8 cellular contexts compared by ENCODE assay signal in the genomic region with DNA sequence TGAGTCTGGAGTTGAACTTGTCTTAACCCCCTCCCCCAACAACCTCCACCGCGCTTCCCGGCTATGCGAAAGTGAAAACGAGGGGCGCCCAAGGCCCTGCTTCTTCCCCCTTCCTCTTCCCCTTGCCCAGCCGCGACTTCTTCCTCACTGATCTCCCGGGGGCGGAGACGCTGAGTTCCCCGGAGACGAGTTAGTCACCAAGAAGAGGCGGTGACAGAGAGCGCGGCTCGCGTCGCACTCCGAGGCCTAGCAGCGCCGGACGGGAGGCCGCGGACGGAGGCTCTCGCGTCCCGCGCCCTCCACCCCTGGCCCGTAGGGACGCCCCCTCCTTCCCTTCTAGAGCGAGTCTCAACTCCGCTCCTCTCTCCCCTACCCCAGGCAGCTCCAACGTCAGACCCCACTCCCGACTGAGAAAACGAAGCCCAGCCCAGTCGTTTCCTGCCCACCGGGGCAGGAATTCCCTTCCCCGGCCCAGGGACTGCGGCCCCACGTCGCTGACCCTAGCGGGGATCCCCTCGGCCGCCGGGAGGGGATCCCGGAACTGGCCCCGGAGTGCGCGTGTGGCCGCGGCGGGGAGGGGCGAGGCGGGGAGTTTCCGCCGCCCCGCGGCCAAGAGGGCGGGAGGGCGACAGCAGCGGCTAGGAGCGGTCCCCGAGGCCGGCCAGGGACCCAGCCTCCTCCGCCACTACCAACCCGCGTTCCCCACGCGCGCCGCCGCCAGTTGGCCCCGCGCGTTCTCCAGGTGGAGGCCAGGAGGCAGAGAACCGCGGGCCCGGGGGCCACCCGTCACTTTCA. TPM values are rescaled to one million over a fixed set of nuclear protein-coding genes. Genes with fewer than 3 reads are reported as not detected.
DNase-seq lines count a peak whose midpoint lies in the region; ATAC-seq and TF ChIP-seq lines count a peak whose summit lies in the region.

No MANE protein-coding gene starts in this region.

- peaks cover 6% of the 10 kb centered on the region for H3K36me3 ChIP-seq in CD4-positive, alpha-beta memory T cell (ENCODE audit: insufficient read depth, low read length)
- peaks cover 25% of the 10 kb centered on the region for H3K36me3 ChIP-seq in endodermal cell (ENCODE audit: control insufficient read depth, insufficient read depth, low read length)

- no peaks in the 10 kb centered on the region for H3K9me3 ChIP-seq in CD4-positive, alpha-beta memory T cell (ENCODE audit: control insufficient read depth in 1 of 2, low read length in 2 of 2)
- no peaks in the 10 kb centered on the region for H3K9me3 ChIP-seq in endodermal cell (ENCODE audit: control insufficient read depth, low read length)

- 0% methylated on average over 16 to 81 of the region's 81 CpGs for WGBS in endodermal cell (ENCODE audit: insufficient coverage in 1 of 2, insufficient read length in 1 of 2), 2 experiments

- H3K4me3 ChIP-seq in CD4-positive, alpha-beta memory T cell (ENCODE audit: low read length in 2 of 2): peak overlapping the region; percentile 64 to 79
- peak overlapping the region; percentile 96 for H3K4me3 ChIP-seq in endodermal cell (ENCODE audit: low read length)

- peak; percentile 84 to 94 (median 85) for DNase-seq in CD4-positive, alpha-beta memory T cell
- DNase-seq in NOMO-1 treated with dmso at 0.1 percent for 144 hours (lab: John Stamatoyannopoulos, UW; ENCODE audit: unreplicated experiment): peak; percentile 97
- peak; percentile 71 for DNase-seq in activated CD8-positive, alpha-beta memory T cell treated with anti-CD3 and anti-CD28 coated beads, Interleukin-2, amount 50 U/mL, for 24 hours (ENCODE audit: extremely low read depth)
- peak; percentile 91 for DNase-seq in endodermal cell
- DNase-seq in midbrain (lab: John Stamatoyannopoulos, UW): peak; percentile 73
- DNase-seq in stimulated activated CD8-positive, alpha-beta memory T cell treated with anti-CD3 and anti-CD28 coated beads, Interleukin-4, amount 100 ng/mL, for 1 hour (ENCODE audit: low read depth in 2 of 2, low spot score in 1 of 2): peak; percentile 58 to 65

- H3K4me1 ChIP-seq in CD4-positive, alpha-beta memory T cell (ENCODE audit: insufficient read depth, low read length): peaks cover 49% of the 10 kb centered on the region
- H3K4me1 ChIP-seq in endodermal cell (ENCODE audit: control insufficient read depth, insufficient read depth, low read length): no peaks in the 10 kb centered on the region

- H3K36me3 Mint-ChIP-seq in CD4-positive, alpha-beta memory T cell: peaks cover 0 to 31% of the 10 kb centered on the region in 2 donors
- H3K36me3 Mint-ChIP-seq in endodermal cell (ENCODE audit: low read depth): no peaks in the 10 kb centered on the region

- no peaks in the 10 kb centered on the region for H3K9me3 Mint-ChIP-seq in CD4-positive, alpha-beta memory T cell
- no peaks in the 10 kb centered on the region for H3K9me3 Mint-ChIP-seq in endodermal cell

- H3K27ac ChIP-seq in CD4-positive, alpha-beta memory T cell (ENCODE audit: low read depth, low read length): peak overlapping the region; percentile 100
- peak overlapping the region; percentile 97 for H3K27ac ChIP-seq in endodermal cell (ENCODE audit: low read depth, low read length)

- intact Hi-C loops in CD4-positive, alpha-beta memory T cell (cut with micrococcal nuclease): loop anchor here (1.0 to 10.0 kb wide), 8 partner anchors 17 to 529 kb away; a partner anchor contains a TSS

- peak; percentile 58 for ATAC-seq in GM19328 (IDR thresholded peaks at IDR 0.05; ENCODE audit: unreplicated experiment)
- peak; percentile 46 for ATAC-seq in HG03457 (IDR thresholded peaks at IDR 0.05; ENCODE audit: unreplicated experiment)

- H3K4me1 Mint-ChIP-seq in CD4-positive, alpha-beta memory T cell: peaks cover 26 to 61% (median 45%) of the 10 kb centered on the region in 4 donors
- H3K4me1 Mint-ChIP-seq in endodermal cell: peaks cover 14% of the 10 kb centered on the region

- H3K4me3 Mint-ChIP-seq in CD4-positive, alpha-beta memory T cell: peak overlapping the region; percentile 90 to 98 (median 96)
- H3K4me3 Mint-ChIP-seq in endodermal cell: peak overlapping the region; percentile 95

- TF ChIP-seq CTCF in endodermal cell (conservative IDR thresholded peaks at IDR 0.05): peak; percentile 11

- POLR2A ChIA-PET in CD4-positive, alpha-beta memory T cell (lab: Charles Lee; ENCODE audit: partially characterized antibody): interaction anchor here (0.7 to 3.7 kb wide), 20 partner anchors 8 to 530 kb away, joined by 3 to 128 read pairs (median 4); a partner anchor contains a TSS

- H3K27me3 Mint-ChIP-seq in CD4-positive, alpha-beta memory T cell: no peaks in the 10 kb centered on the region
- no peaks in the 10 kb centered on the region for H3K27me3 Mint-ChIP-seq in endodermal cell (ENCODE audit: insufficient read depth)

- CTCF ChIA-PET in CD4-positive, alpha-beta memory T cell (lab: Charles Lee; ENCODE audit: partially characterized antibody): interaction anchor here (1.6 to 1.9 kb wide), 3 partner anchors 108 to 172 kb away, joined by 5 to 9 read pairs (median 7); a partner anchor contains a TSS

- H3K9ac ChIP-seq in endodermal cell (ENCODE audit: extremely low read depth, low read length, poor library complexity, severe bottlenecking): peak overlapping the region; percentile 87

- no peaks in the 10 kb centered on the region for H3K27me3 ChIP-seq in CD4-positive, alpha-beta memory T cell (ENCODE audit: insufficient read depth, low read length)
- H3K27me3 ChIP-seq in endodermal cell (ENCODE audit: control insufficient read depth, insufficient read depth, low read length, poor library complexity, severe bottlenecking): no peaks in the 10 kb centered on the region

- H3K27ac Mint-ChIP-seq in CD4-positive, alpha-beta memory T cell: peak overlapping the region; percentile 95 to 100 (median 97)
- H3K27ac Mint-ChIP-seq in endodermal cell: peak overlapping the region; percentile 62

RNA-seq across cellular contexts. Expression of a gene that starts 1.4 kb away (rescaled TPM):
- total RNA-seq in CD4-positive, alpha-beta memory T cell: 10 to 100 TPM; 54.1 to 56.4 TPM
- 10 to 100 TPM in 1 of 2 donors, 1 to 10 TPM in 1; 5.6 to 16.4 TPM for polyA plus RNA-seq in CD4-positive, alpha-beta memory T cell
- 10 to 100 TPM; 22.3 to 23.3 TPM for total RNA-seq in endodermal cell
- polyA plus RNA-seq in endodermal cell (2013, experiment 1 of 2): 32.7 TPM
- polyA plus RNA-seq in endodermal cell (2013, experiment 2 of 2): 28.4 TPM

Comparison
In these comparisons a context has a peak if more than half of its experiments do, and no peak if none do; other contexts are left out.
1. Peak in every context shown above with its lines: DNase-seq, ATAC-seq, H3K4me3 ChIP-seq and H3K27ac ChIP-seq.